1 cellular context compared by ENCODE assay signal in the genomic region with DNA sequence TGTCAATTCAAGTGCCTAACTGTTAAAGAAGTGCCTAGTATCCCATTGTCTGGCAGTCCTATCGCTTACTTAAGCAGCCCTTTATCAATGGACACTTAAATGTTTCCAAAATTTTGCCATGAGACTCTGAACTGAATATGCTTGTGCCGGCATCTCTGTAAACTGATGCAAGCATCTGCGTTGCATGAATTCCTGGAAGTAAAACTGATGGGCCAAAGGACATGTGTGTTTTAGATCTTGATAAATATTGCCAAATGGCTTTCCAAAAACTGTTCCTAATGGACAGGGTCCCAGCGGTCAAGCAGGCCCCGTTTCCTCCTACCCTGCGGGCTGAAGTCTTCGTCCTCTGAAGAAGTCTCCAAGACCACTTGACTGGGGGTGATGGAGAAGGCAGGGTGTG.
TF ChIP-seq lines count a peak whose summit lies in the region.

No MANE protein-coding gene starts in this region.

TF ChIP-seq in liver, 16 proteins besides CTCF, POLR2A, EP300 and RAD21 (continued from another document):
- TF ChIP-seq, protein P1, sequence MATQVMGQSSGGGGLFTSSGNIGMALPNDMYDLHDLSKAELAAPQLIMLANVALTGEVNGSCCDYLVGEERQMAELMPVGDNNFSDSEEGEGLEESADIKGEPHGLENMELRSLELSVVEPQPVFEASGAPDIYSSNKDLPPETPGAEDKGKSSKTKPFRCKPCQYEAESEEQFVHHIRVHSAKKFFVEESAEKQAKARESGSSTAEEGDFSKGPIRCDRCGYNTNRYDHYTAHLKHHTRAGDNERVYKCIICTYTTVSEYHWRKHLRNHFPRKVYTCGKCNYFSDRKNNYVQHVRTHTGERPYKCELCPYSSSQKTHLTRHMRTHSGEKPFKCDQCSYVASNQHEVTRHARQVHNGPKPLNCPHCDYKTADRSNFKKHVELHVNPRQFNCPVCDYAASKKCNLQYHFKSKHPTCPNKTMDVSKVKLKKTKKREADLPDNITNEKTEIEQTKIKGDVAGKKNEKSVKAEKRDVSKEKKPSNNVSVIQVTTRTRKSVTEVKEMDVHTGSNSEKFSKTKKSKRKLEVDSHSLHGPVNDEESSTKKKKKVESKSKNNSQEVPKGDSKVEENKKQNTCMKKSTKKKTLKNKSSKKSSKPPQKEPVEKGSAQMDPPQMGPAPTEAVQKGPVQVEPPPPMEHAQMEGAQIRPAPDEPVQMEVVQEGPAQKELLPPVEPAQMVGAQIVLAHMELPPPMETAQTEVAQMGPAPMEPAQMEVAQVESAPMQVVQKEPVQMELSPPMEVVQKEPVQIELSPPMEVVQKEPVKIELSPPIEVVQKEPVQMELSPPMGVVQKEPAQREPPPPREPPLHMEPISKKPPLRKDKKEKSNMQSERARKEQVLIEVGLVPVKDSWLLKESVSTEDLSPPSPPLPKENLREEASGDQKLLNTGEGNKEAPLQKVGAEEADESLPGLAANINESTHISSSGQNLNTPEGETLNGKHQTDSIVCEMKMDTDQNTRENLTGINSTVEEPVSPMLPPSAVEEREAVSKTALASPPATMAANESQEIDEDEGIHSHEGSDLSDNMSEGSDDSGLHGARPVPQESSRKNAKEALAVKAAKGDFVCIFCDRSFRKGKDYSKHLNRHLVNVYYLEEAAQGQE (IDR thresholded peaks at IDR 0.05), result peak; percentile 62
- TF ChIP-seq, protein P2, sequence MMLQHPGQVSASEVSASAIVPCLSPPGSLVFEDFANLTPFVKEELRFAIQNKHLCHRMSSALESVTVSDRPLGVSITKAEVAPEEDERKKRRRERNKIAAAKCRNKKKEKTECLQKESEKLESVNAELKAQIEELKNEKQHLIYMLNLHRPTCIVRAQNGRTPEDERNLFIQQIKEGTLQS (IDR thresholded peaks at IDR 0.05), result peak; percentile 90
- TF ChIP-seq EGR1 (IDR thresholded peaks at IDR 0.05; ENCODE audit: low read depth in 2 of 2), result peak in 1 of 2 donors; percentile 84
- TF ChIP-seq NR2F2 (IDR thresholded peaks at IDR 0.05), result no peak
- TF ChIP-seq FOXA1 (IDR thresholded peaks at IDR 0.05), result peak; percentile 67
- peak; percentile 89 to 94 for TF ChIP-seq HNF4A (conservative IDR thresholded peaks at IDR 0.05)
- TF ChIP-seq GABPA (IDR thresholded peaks at IDR 0.05 in 1 of 2, conservative IDR thresholded peaks at IDR 0.05 in 1 of 2), result peak in 1 of 2 donors; percentile 58
- TF ChIP-seq, protein P3, sequence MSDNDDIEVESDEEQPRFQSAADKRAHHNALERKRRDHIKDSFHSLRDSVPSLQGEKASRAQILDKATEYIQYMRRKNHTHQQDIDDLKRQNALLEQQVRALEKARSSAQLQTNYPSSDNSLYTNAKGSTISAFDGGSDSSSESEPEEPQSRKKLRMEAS (IDR thresholded peaks at IDR 0.05), result peak; percentile 95
- TF ChIP-seq JUND (IDR thresholded peaks at IDR 0.05), result peak; percentile 57 to 84
- peak; percentile 73 to 89 for TF ChIP-seq RXRA (IDR thresholded peaks at IDR 0.05)
- TF ChIP-seq SP1 (IDR thresholded peaks at IDR 0.05), result peak; percentile 90
- peak; percentile 85 for TF ChIP-seq FOXA2 (IDR thresholded peaks at IDR 0.05)
- TF ChIP-seq TAF1 (conservative IDR thresholded peaks at IDR 0.05), result no peak
